In the genomic region with DNA sequence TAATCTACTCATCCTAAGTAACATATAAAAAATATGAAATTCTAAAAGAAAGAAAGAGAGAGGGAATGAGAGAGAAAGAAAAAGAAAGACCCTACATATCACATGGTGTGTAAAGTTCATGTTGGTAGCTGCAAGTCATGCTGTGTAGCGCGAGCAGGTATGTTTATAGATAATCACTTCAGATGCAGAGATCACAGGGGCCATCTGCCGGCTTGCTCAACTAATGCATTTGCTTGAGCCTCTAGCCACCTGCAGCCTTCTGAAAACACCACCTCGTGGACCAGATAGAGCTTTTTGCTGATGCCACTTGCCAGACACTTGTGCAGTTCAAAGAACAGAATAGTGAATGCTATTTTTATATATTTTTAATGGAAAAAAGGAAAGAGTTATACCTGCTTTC, we compare ENCODE assay signal across 16 cellular contexts. TPM values are rescaled to one million over a fixed set of nuclear protein-coding genes. Genes with fewer than 3 reads are reported as not detected.
DNase-seq lines count a peak whose midpoint lies in the region; ATAC-seq, FAIRE-seq and TF ChIP-seq lines count a peak whose summit lies in the region.
"Had no signal": no experiment of that assay in that cellular context is flagged by ENCODE, and none has a peak within 500 bp of the region (broad histone marks: within the 10 kb centered on the region; RNA-seq: fewer than 3 reads in every experiment).

No MANE protein-coding gene starts in this region.

- CTCF ChIA-PET in GM12878 (lab: Yijun Ruan, JAX): interaction anchor here (1.1 to 1.8 kb wide), 2 partner anchors 30 to 35 kb away, joined by 3 to 4 read pairs; no protein-coding TSS in a partner anchor

- H3K9me3 Mint-ChIP-seq in activated T-helper 1 cell treated with anti-CD3 and anti-CD28 coated beads, Interleukin-12 subunit alpha, Interleukin-12 subunit beta, Interleukin-2, Interleukin-4 antibody, amounts not matched to agents 30 ng/mL and 10 ng/mL and 1 ng/mL, durations not matched to agents 14 hours and 24 hours and 36 hours: no peaks in the 10 kb centered on the region
- H3K9me3 Mint-ChIP-seq: dendritic cell treated with granulocyte-macrophage colony-stimulating factor and Interleukin-4, amounts not matched to agents 40 ng/mL and 50 ng/mL, for 4 days; neural crest cell had no signal

- no peaks in the 10 kb centered on the region for H3K9me3 ChIP-seq in GM12878 (replicated peaks; ENCODE audit: control insufficient read depth, insufficient read depth, low read length)
- H3K9me3 ChIP-seq in vagina: no peaks in the 10 kb centered on the region
- H3K9me3 ChIP-seq: spleen, upper lobe of right lung had no signal

- FAIRE-seq in GM12878 (lab: Jason Lieb, UNC): no peak
- FAIRE-seq: kidney had no signal

- RAD21 ChIA-PET in GM12878 (lab: Charles Lee; ENCODE audit: unreplicated experiment): interaction anchor here (1.2 to 1.7 kb wide), 2 partner anchors 35 to 78 kb away, joined by 3 to 4 read pairs; no protein-coding TSS in a partner anchor

- no peaks in the 10 kb centered on the region for H3K4me1 Mint-ChIP-seq in activated T-helper 1 cell treated with anti-CD3 and anti-CD28 coated beads, Interleukin-12 subunit alpha, Interleukin-12 subunit beta, Interleukin-2, Interleukin-4 antibody, amounts not matched to agents 30 ng/mL and 10 ng/mL and 1 ng/mL, durations not matched to agents 14 hours and 24 hours and 36 hours (ENCODE audit: low read depth)
- H3K4me1 Mint-ChIP-seq: activated naive CD8-positive, alpha-beta T cell treated with anti-CD3 and anti-CD28 coated beads, Interleukin-2, amount 10 ng/mL, durations not matched to agents 7 days and 5 days had no signal

- DNase-seq in A172 (ENCODE audit: low spot score) (peak; percentile 37), HPDE6-E6E7 (ENCODE audit: extremely low spot score) (peak; percentile 27), NCI-H345 treated with DMSO at 0.1 percent for 48 hours (lab: John Stamatoyannopoulos, UW; ENCODE audit: unreplicated experiment) (peak; percentile 11), GM12878 (ENCODE audit: low read depth, low spot score) (no peak), vagina (ENCODE audit: extremely low spot score in 2 of 2) (no peak), brain microvascular endothelial cell (no peak), ecto neural progenitor cell (ENCODE audit: low spot score) (no peak)
- DNase-seq in activated T-helper 1 cell treated with anti-CD3 and anti-CD28 coated beads, Interleukin-12 subunit alpha, Interleukin-12 subunit beta, Interleukin-2, Interleukin-4 antibody, amounts not matched to agents 30 ng/mL and 10 ng/mL and 1 ng/mL, durations not matched to agents 14 hours and 24 hours and 36 hours (ENCODE audit: low spot score): no peak
- DNase-seq: activated naive CD8-positive, alpha-beta T cell treated with anti-CD3 and anti-CD28 coated beads, Interleukin-2, amount 10 ng/mL, durations not matched to agents 7 days and 5 days; foreskin keratinocyte; kidney; spleen; upper lobe of right lung had no signal

- H3K27ac ChIP-seq in GM12878 (ENCODE audit: control insufficient read depth, insufficient read depth) (no peak overlapping the region), vagina (no peak overlapping the region), brain microvascular endothelial cell (no peak overlapping the region)
- H3K27ac ChIP-seq: foreskin keratinocyte, spleen, upper lobe of right lung had no signal

- no TSS peak for BruUV-seq in GM12878 (replicated peaks; lab: Mats Ljungman, UMichigan)

- TF ChIP-seq RAD21 in GM12878 (IDR thresholded peaks at IDR 0.05; ENCODE audit: insufficient read depth, low read depth, low read length): no peak

- H3K4me1 ChIP-seq in GM12878 (ENCODE audit: control insufficient read depth, insufficient read depth, low read length) (no peaks in the 10 kb centered on the region), vagina (no peaks in the 10 kb centered on the region)
- H3K4me1 ChIP-seq: foreskin keratinocyte, spleen, upper lobe of right lung had no signal

- H3K9ac ChIP-seq in GM12878 (ENCODE audit: control insufficient read depth, insufficient read depth, low read length): no peak overlapping the region

- H3K4me3 ChIP-seq in GM12878 (no peak overlapping the region), vagina (no peak overlapping the region), brain microvascular endothelial cell (ENCODE audit: low read depth, low read length) (no peak overlapping the region)
- H3K4me3 ChIP-seq: spleen, upper lobe of right lung had no signal

- no peaks in the 10 kb centered on the region for H3K27me3 Mint-ChIP-seq in activated T-helper 1 cell treated with anti-CD3 and anti-CD28 coated beads, Interleukin-12 subunit alpha, Interleukin-12 subunit beta, Interleukin-2, Interleukin-4 antibody, amounts not matched to agents 30 ng/mL and 10 ng/mL and 1 ng/mL, durations not matched to agents 14 hours and 24 hours and 36 hours (ENCODE audit: insufficient read depth)
- H3K27me3 Mint-ChIP-seq: activated naive CD8-positive, alpha-beta T cell treated with anti-CD3 and anti-CD28 coated beads, Interleukin-2, amount 10 ng/mL, durations not matched to agents 7 days and 5 days; dendritic cell treated with granulocyte-macrophage colony-stimulating factor and Interleukin-4, amounts not matched to agents 40 ng/mL and 50 ng/mL, for 4 days had no signal

- H3K4me3 Mint-ChIP-seq in activated T-helper 1 cell treated with anti-CD3 and anti-CD28 coated beads, Interleukin-12 subunit alpha, Interleukin-12 subunit beta, Interleukin-2, Interleukin-4 antibody, amounts not matched to agents 30 ng/mL and 10 ng/mL and 1 ng/mL, durations not matched to agents 14 hours and 24 hours and 36 hours: no peak overlapping the region
- H3K4me3 Mint-ChIP-seq: activated naive CD8-positive, alpha-beta T cell treated with anti-CD3 and anti-CD28 coated beads, Interleukin-2, amount 10 ng/mL, durations not matched to agents 7 days and 5 days; dendritic cell treated with granulocyte-macrophage colony-stimulating factor and Interleukin-4, amounts not matched to agents 40 ng/mL and 50 ng/mL, for 4 days; neural crest cell had no signal

- intact Hi-C loops in GM12878 (cut with micrococcal nuclease; ENCODE audit: unreplicated experiment): no loop called here
- intact Hi-C loops in vagina (cut with DNase I): no loop called here
- intact Hi-C loops in activated T-helper 1 cell treated with anti-CD3 and anti-CD28 coated beads, Interleukin-12 subunit alpha, Interleukin-12 subunit beta, Interleukin-2, Interleukin-4 antibody, amounts not matched to agents 30 ng/mL and 10 ng/mL and 1 ng/mL, durations not matched to agents 14 hours and 24 hours and 36 hours (cut with micrococcal nuclease): no loop called here

- SMC1A ChIA-PET in GM12878 (lab: Charles Lee; ENCODE audit: uncharacterized antibody, unreplicated experiment): interaction anchor here (1.6 kb wide), 1 partner anchor 15 kb away, joined by 3 read pairs; no protein-coding TSS in a partner anchor

- no peak overlapping the region for H3K4me2 ChIP-seq in GM12878 (ENCODE audit: control insufficient read depth, insufficient read depth)

- no peaks in the 10 kb centered on the region for H3K36me3 ChIP-seq in GM12878 (ENCODE audit: control insufficient read depth in 2 of 2, insufficient read depth in 2 of 2, low read length in 1 of 2)
- no peaks in the 10 kb centered on the region for H3K36me3 ChIP-seq in vagina
- no peaks in the 10 kb centered on the region for H3K36me3 ChIP-seq in brain microvascular endothelial cell (replicated peaks)
- H3K36me3 ChIP-seq: spleen, upper lobe of right lung had no signal

- no peaks in the 10 kb centered on the region for H4K20me1 ChIP-seq in GM12878 (ENCODE audit: control insufficient read depth, insufficient read depth)

- no peaks in the 10 kb centered on the region for H3K36me3 Mint-ChIP-seq in activated T-helper 1 cell treated with anti-CD3 and anti-CD28 coated beads, Interleukin-12 subunit alpha, Interleukin-12 subunit beta, Interleukin-2, Interleukin-4 antibody, amounts not matched to agents 30 ng/mL and 10 ng/mL and 1 ng/mL, durations not matched to agents 14 hours and 24 hours and 36 hours (ENCODE audit: low read depth)
- H3K36me3 Mint-ChIP-seq: activated naive CD8-positive, alpha-beta T cell treated with anti-CD3 and anti-CD28 coated beads, Interleukin-2, amount 10 ng/mL, durations not matched to agents 7 days and 5 days had no signal

- ATAC-seq in GM12878: peak; percentile 43; the same call in 1 of the 3 replicates
- ATAC-seq: foreskin keratinocyte, upper lobe of right lung had no signal

- TF ChIP-seq POLR2A in GM12878 (IDR thresholded peaks at IDR 0.05; ENCODE audit: low read depth, low read length): no peak
- no peak for TF ChIP-seq POLR2A in vagina (IDR thresholded peaks at IDR 0.05)

- no peak; a peak in 1 of 6 replicates for TF ChIP-seq CTCF in GM12878 (IDR thresholded peaks at IDR 0.05 in 2 of 3, conservative IDR thresholded peaks at IDR 0.05 in 1 of 3; ENCODE audit: control insufficient read depth in 2 of 3, extremely low read depth in 1 of 3, insufficient read depth in 1 of 3, low read depth in 3 of 3, low read length in 3 of 3)
- no peak for TF ChIP-seq CTCF in vagina (IDR thresholded peaks at IDR 0.05)
- no peak for TF ChIP-seq CTCF in brain microvascular endothelial cell (IDR thresholded peaks at IDR 0.05; ENCODE audit: low read depth, low read length, missing control alignments)

- POLR2A ChIA-PET in GM12878 (lab: Charles Lee): no interaction called here

- no peak overlapping the region for H2AFZ ChIP-seq in GM12878 (ENCODE audit: control insufficient read depth, low read depth, low read length)

- in situ Hi-C loops in GM12878 (cut with MboI) (no loop called here), brain microvascular endothelial cell (cut with HindIII; ENCODE audit: low pct_ligation_motif_present, low sequenced_read_pairs) (no loop called here)

- H3K27me3 ChIP-seq in GM12878 (replicated peaks in 1 of 2; ENCODE audit: control insufficient read depth in 2 of 2, insufficient read depth in 2 of 2, low read length in 1 of 2) (no peaks in the 10 kb centered on the region), vagina (no peaks in the 10 kb centered on the region), brain microvascular endothelial cell (replicated peaks) (no peaks in the 10 kb centered on the region)
- H3K27me3 ChIP-seq: foreskin keratinocyte, spleen, upper lobe of right lung had no signal

- 53% methylated on average over 4 of the region's 4 CpGs for WGBS in GM12878 (ENCODE audit: insufficient coverage, insufficient replicate concordance, low lambda C conversion rate, missing lambda C conversion rate)

- no peaks in the 10 kb centered on the region for H3K79me2 ChIP-seq in GM12878 (ENCODE audit: control insufficient read depth, insufficient read depth, low read length)

- no peak for TF ChIP-seq EP300 in GM12878 (IDR thresholded peaks at IDR 0.05; ENCODE audit: borderline replicate concordance in 1 of 2, control insufficient read depth in 1 of 2, low read depth in 2 of 2, low read length in 2 of 2)

- no peak overlapping the region for H3K27ac Mint-ChIP-seq in activated T-helper 1 cell treated with anti-CD3 and anti-CD28 coated beads, Interleukin-12 subunit alpha, Interleukin-12 subunit beta, Interleukin-2, Interleukin-4 antibody, amounts not matched to agents 30 ng/mL and 10 ng/mL and 1 ng/mL, durations not matched to agents 14 hours and 24 hours and 36 hours
- H3K27ac Mint-ChIP-seq: activated naive CD8-positive, alpha-beta T cell treated with anti-CD3 and anti-CD28 coated beads, Interleukin-2, amount 10 ng/mL, durations not matched to agents 7 days and 5 days; dendritic cell treated with granulocyte-macrophage colony-stimulating factor and Interleukin-4, amounts not matched to agents 40 ng/mL and 50 ng/mL, for 4 days had no signal

RNA-seq across cellular contexts. Expression of gene CDH7, which starts 37.6 kb away (rescaled TPM):
- not detected in 2 replicates for total RNA-seq in A172 (2014; rRNA removed; shearing (Covaris generic))
- not detected in 2 replicates for total RNA-seq in GM12878 (2013; cell fraction: nucleolus; rRNA removed)
- not detected in 2 replicates for total RNA-seq in GM12878 (2014; rRNA removed)
- total RNA-seq in GM12878 (2014; rRNA removed; fragmentation: Illumina TruSeq; extraction: Trizol): not detected in 2 replicates
- total RNA-seq in GM12878 (2021): not detected in 2 replicates
- polyA plus RNA-seq in GM12878 (2011; ENCODE audit: low read depth): not detected
- polyA plus RNA-seq in GM12878 (2011; rRNA removed): 0.01 and 0.03 TPM in 2 replicates
- polyA plus RNA-seq in GM12878 (2011; cell fraction: cytosol; rRNA removed): not detected in 2 replicates
- not detected in 2 replicates for polyA plus RNA-seq in GM12878 (2011; cell fraction: nucleus; rRNA removed)
- polyA plus RNA-seq in GM12878 (2012): not detected in 2 replicates
- not detected in 2 replicates for polyA plus RNA-seq in GM12878 (2014; fragmentation: Illumina TruSeq; extraction: Trizol)
- polyA plus RNA-seq in GM12878 (2014; fragmentation: Nextera tagmentation; extraction: Ambion mirVana): not detected
- polyA plus RNA-seq in GM12878 (2014; rRNA removed): not detected in 2 replicates
- polyA plus RNA-seq in GM12878 (2016; fragmentation: Nextera tagmentation; extraction: Ambion mirVana): not detected
- polyA minus RNA-seq in GM12878 (2011; rRNA and poly(A)+ RNA removed): 0.07 TPM in 1 of 2 replicates, not detected in the other
- 0.42 TPM in 1 of 2 replicates, not detected in the other for polyA minus RNA-seq in GM12878 (2011; cell fraction: cytosol; rRNA and poly(A)+ RNA removed)
- not detected in 2 replicates for polyA minus RNA-seq in GM12878 (2011; cell fraction: nucleus; rRNA and poly(A)+ RNA removed)
- not detected for total RNA-seq in vagina
- not detected in 2 replicates for total RNA-seq in activated T-helper 1 cell treated with anti-CD3 and anti-CD28 coated beads, Interleukin-12 subunit alpha, Interleukin-12 subunit beta, Interleukin-2, Interleukin-4 antibody, amounts not matched to agents 30 ng/mL and 10 ng/mL and 1 ng/mL, durations not matched to agents 14 hours and 24 hours and 36 hours
- total RNA-seq: activated CD8-positive, alpha-beta memory T cell treated with anti-CD3 and anti-CD28 coated beads for 36 hours; activated naive CD8-positive, alpha-beta T cell treated with anti-CD3 and anti-CD28 coated beads, Interleukin-2, amount 10 ng/mL, durations not matched to agents 7 days and 5 days; foreskin keratinocyte; kidney; upper lobe of right lung had no signal
- polyA plus RNA-seq: foreskin keratinocyte had no signal

Comparison
In these comparisons a context has a peak if more than half of its experiments do, and no peak if none do; other contexts are left out.
1. DNase-seq: peak in A172 (single experiment), HPDE6-E6E7 (single experiment) and NCI-H345 treated with DMSO at 0.1 percent for 48 hours (single experiment); none in GM12878 (single experiment), vagina (0 of 2), brain microvascular endothelial cell (single experiment), activated T-helper 1 cell treated with anti-CD3 and anti-CD28 coated beads, Interleukin-12 subunit alpha, Interleukin-12 subunit beta, Interleukin-2, Interleukin-4 antibody, amounts not matched to agents 30 ng/mL and 10 ng/mL and 1 ng/mL, durations not matched to agents 14 hours and 24 hours and 36 hours (single experiment) and ecto neural progenitor cell (single experiment).